Comparison of ENCODE assay signal across 22 cellular contexts in the genomic region with DNA sequence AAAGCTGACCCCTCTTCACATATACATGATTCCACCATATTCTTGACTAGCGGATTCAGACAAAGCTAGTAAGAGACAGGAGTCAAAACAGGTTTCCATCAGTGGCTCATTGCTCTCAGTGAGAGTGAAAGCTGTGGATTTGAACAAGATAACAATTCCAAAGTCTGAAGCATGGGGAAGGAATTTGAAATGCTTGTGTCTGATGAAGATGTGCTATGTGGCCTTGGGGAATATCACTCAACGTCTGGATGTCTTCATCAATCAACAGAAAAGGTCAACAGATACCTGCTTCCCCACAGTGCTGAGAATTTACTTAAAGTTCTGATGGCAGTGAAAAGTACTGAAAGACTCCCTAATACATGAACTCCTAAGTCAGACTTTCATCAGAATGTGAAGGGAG.
"Had no signal": no experiment of that assay in that cellular context is flagged by ENCODE, and none has a peak within 500 bp of the region (broad histone marks: within the 10 kb centered on the region; RNA-seq: fewer than 3 reads in every experiment).

No MANE protein-coding gene starts in this region.

- ATAC-seq: gastrocnemius medialis; heart left ventricle; naive thymus-derived CD8-positive, alpha-beta T cell; psoas muscle; right cardiac atrium; stimulated activated naive B cell treated with anti-CD40 and anti-IgM and Interleukin-4, amounts not matched to agents 10 μg/mL and 1 μg/mL and 100 μg/mL, for 72 hours had no signal

- H3K4me3 Mint-ChIP-seq: memory B cell; naive thymus-derived CD8-positive, alpha-beta T cell; nephron progenitor cell; stimulated activated naive B cell treated with anti-CD40 and anti-IgM and Interleukin-4, amounts not matched to agents 10 μg/mL and 1 μg/mL and 100 μg/mL, for 72 hours; stimulated activated naive CD8-positive, alpha-beta T cell treated with anti-CD3 and anti-CD28 coated beads, Interleukin-15, Interleukin-2, amounts not matched to agents 100 ng/mL and 50 ng/mL, for 24 hours had no signal

- H3K4me2 ChIP-seq: hepatocyte had no signal

- H3K36me3 ChIP-seq: gastrocnemius medialis, heart left ventricle, ovary, sigmoid colon, spleen, thoracic aorta, tibial nerve, vagina had no signal

- H3K4me1 ChIP-seq: gastrocnemius medialis, psoas muscle, vagina had no signal

- H3K27ac Mint-ChIP-seq: memory B cell; naive thymus-derived CD8-positive, alpha-beta T cell; nephron progenitor cell; stimulated activated naive CD8-positive, alpha-beta T cell treated with anti-CD3 and anti-CD28 coated beads, Interleukin-15, Interleukin-2, amounts not matched to agents 100 ng/mL and 50 ng/mL, for 24 hours had no signal

- H3K27me3 Mint-ChIP-seq: memory B cell; naive thymus-derived CD8-positive, alpha-beta T cell; stimulated activated naive B cell treated with anti-CD40 and anti-IgM and Interleukin-4, amounts not matched to agents 10 μg/mL and 1 μg/mL and 100 μg/mL, for 72 hours; stimulated activated naive CD8-positive, alpha-beta T cell treated with anti-CD3 and anti-CD28 coated beads, Interleukin-15, Interleukin-2, amounts not matched to agents 100 ng/mL and 50 ng/mL, for 24 hours had no signal

- H3K4me3 ChIP-seq: dorsolateral prefrontal cortex, gastrocnemius medialis, heart left ventricle, hepatocyte, lung, ovary, psoas muscle, sigmoid colon, spleen, thoracic aorta, tibial nerve, vagina had no signal

- H3K27me3 ChIP-seq: dorsolateral prefrontal cortex, gastrocnemius medialis, heart left ventricle, hepatocyte, ovary, sigmoid colon, spleen, tibial nerve, vagina had no signal

- H3K9me3 ChIP-seq: gastrocnemius medialis, heart left ventricle, ovary, psoas muscle, sigmoid colon, thoracic aorta, tibial nerve, vagina had no signal

- H3K36me3 Mint-ChIP-seq: memory B cell; naive thymus-derived CD8-positive, alpha-beta T cell had no signal

- DNase-seq: dorsolateral prefrontal cortex; effector CD4-positive, alpha-beta T cell; gastrocnemius medialis; heart left ventricle; naive thymus-derived CD8-positive, alpha-beta T cell; nephron progenitor cell; occipital lobe; ovary; posterior cingulate gyrus; psoas muscle; right cardiac atrium; sigmoid colon; spleen; stimulated activated CD4-positive, alpha-beta T cell treated with anti-CD3 and anti-CD28 coated beads, Interleukin-4, amount 100 ng/mL, for 4 hours; stimulated activated naive B cell treated with anti-CD40 and anti-IgM and Interleukin-4, amounts not matched to agents 10 μg/mL and 1 μg/mL and 100 μg/mL, for 72 hours had no signal

- H3K27ac ChIP-seq: dorsolateral prefrontal cortex, gastrocnemius medialis, heart left ventricle, hepatocyte, ovary, psoas muscle, sigmoid colon, spleen, thoracic aorta, tibial nerve, vagina had no signal

- H3K79me2 ChIP-seq: hepatocyte had no signal

- H2AFZ ChIP-seq: hepatocyte had no signal

- H3K9me3 Mint-ChIP-seq: memory B cell; stimulated activated naive B cell treated with anti-CD40 and anti-IgM and Interleukin-4, amounts not matched to agents 10 μg/mL and 1 μg/mL and 100 μg/mL, for 72 hours; stimulated activated naive CD8-positive, alpha-beta T cell treated with anti-CD3 and anti-CD28 coated beads, Interleukin-15, Interleukin-2, amounts not matched to agents 100 ng/mL and 50 ng/mL, for 24 hours had no signal
